In the genomic region with DNA sequence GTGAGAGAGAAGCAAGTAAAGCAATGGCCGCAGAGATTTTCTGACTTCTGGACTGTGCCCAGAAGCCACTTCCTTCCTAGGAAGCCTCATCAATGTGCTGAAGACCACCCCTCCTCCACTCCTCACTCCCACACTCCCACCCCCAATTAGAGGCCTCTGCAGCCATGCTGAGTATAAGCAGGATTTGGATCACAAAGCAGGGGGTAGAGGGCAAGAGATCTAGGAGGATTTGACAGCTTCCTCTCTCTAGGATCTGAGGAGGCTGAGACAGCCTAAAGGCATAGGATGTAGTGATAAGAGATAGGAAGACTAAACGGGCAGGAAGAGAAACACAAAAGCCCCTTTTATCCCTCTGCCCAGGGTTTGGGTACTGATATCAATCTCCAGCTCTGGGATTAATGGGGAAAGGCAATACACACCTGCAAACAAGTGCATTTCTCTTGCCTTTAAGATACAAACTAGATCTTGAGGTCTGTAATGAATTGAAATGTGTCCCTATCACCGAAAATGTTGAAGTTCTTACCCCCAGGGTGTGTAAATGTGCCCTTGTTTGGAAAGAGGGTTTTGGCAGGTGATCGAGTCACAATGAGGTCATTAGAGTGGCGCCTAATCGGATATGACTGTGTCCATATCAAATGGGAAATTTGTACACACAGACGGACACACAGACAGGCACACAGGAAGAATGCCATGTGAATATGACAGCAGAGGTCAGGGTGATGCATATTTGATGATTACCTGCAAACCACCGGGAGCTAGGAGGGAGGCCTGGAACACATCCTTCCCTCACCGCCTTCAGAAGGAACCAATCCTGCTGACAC, we compare ENCODE assay signal across 21 cellular contexts. TPM values are rescaled to one million over a fixed set of nuclear protein-coding genes. Genes with fewer than 3 reads are reported as not detected.
DNase-seq lines count a peak whose midpoint lies in the region; ATAC-seq and TF ChIP-seq lines count a peak whose summit lies in the region.
"Had no signal": no experiment of that assay in that cellular context is flagged by ENCODE, and none has a peak within 500 bp of the region (broad histone marks: within the 10 kb centered on the region; RNA-seq: fewer than 3 reads in every experiment).

No MANE protein-coding gene starts in this region.

- no peak; the same call in 1 of the 2 replicates for ATAC-seq in PC-3
- ATAC-seq in HG02884 (IDR thresholded peaks at IDR 0.05; ENCODE audit: unreplicated experiment), result no peak
- no peak for ATAC-seq in HG03442 (IDR thresholded peaks at IDR 0.05; ENCODE audit: unreplicated experiment)
- ATAC-seq: effector memory CD8-positive, alpha-beta T cell; heart right ventricle; naive thymus-derived CD8-positive, alpha-beta T cell had no signal

- POLR2A ChIA-PET in PC-3 (lab: Charles Lee; ENCODE audit: unreplicated experiment), result no interaction called here

- H3K79me2 ChIP-seq in PC-3 (ENCODE audit: low read length), result no peaks in the 10 kb centered on the region

- peak overlapping the region; percentile 92 for H3K27ac Mint-ChIP-seq in nephron progenitor cell
- H3K27ac Mint-ChIP-seq in activated CD4-positive, alpha-beta T cell treated with anti-CD3 and anti-CD28 coated beads, Interleukin-2, amount 10 ng/mL, durations not matched to agents 24 days and 14 days, result no peak overlapping the region

- no peak overlapping the region for H3K9ac ChIP-seq in PC-3 (ENCODE audit: low read length)

- TF ChIP-seq CTCF in PC-3 (conservative IDR thresholded peaks at IDR 0.05; ENCODE audit: low read depth, low read length) (no peak), nephron progenitor cell (IDR thresholded peaks at IDR 0.05) (no peak)

- no peaks in the 10 kb centered on the region for H3K9me2 ChIP-seq in PC-3 (replicated peaks; ENCODE audit: low read length)

- no peak overlapping the region for H2AFZ ChIP-seq in PC-3 (ENCODE audit: low read length)

- H3K4me3 ChIP-seq in H7 (ENCODE audit: insufficient read depth, low read depth, low read length), result no peak overlapping the region
- no peak overlapping the region for H3K4me3 ChIP-seq in PC-3 (ENCODE audit: low read length)
- H3K4me3 ChIP-seq: heart right ventricle, lung, prostate gland, smooth muscle cell had no signal

- H3K4me1 Mint-ChIP-seq in nephron progenitor cell, result peaks cover 17% of the 10 kb centered on the region
- H3K4me1 Mint-ChIP-seq in activated CD4-positive, alpha-beta T cell treated with anti-CD3 and anti-CD28 coated beads, Interleukin-2, amount 10 ng/mL, durations not matched to agents 24 days and 14 days, result peaks cover 5% of the 10 kb centered on the region

- peaks cover 24% of the 10 kb centered on the region for H3K9me3 Mint-ChIP-seq in nephron progenitor cell
- no peaks in the 10 kb centered on the region for H3K9me3 Mint-ChIP-seq in activated CD4-positive, alpha-beta T cell treated with anti-CD3 and anti-CD28 coated beads, Interleukin-2, amount 10 ng/mL, durations not matched to agents 24 days and 14 days
- H3K9me3 Mint-ChIP-seq: effector memory CD8-positive, alpha-beta T cell had no signal

- H3K4me1 ChIP-seq in PC-3 (ENCODE audit: insufficient read depth, low read length), result no peaks in the 10 kb centered on the region
- H3K4me1 ChIP-seq: prostate gland had no signal

- intact Hi-C loops in PC-3 (cut with micrococcal nuclease), result no loop called here
- intact Hi-C loops in activated CD4-positive, alpha-beta T cell treated with anti-CD3 and anti-CD28 coated beads, Interleukin-2, amount 10 ng/mL, durations not matched to agents 24 days and 14 days (cut with micrococcal nuclease), result no loop called here

- H3K27me3 ChIP-seq in H7 (ENCODE audit: control insufficient read depth, insufficient read depth, low read length), result no peaks in the 10 kb centered on the region
- no peaks in the 10 kb centered on the region for H3K27me3 ChIP-seq in PC-3 (ENCODE audit: low read length)
- H3K27me3 ChIP-seq: heart right ventricle had no signal

- CTCF ChIA-PET in PC-3 (lab: Charles Lee), result interaction anchor here (0.5 kb wide), 1 partner anchor 97 kb away, joined by 3 read pairs; no protein-coding TSS in a partner anchor

- no peaks in the 10 kb centered on the region for H3K9me3 ChIP-seq in PC-3 (ENCODE audit: low read length)
- H3K9me3 ChIP-seq: prostate gland had no signal

- no peaks in the 10 kb centered on the region; the same call in 1 of the 2 replicates for H3K36me3 ChIP-seq in H7 (replicated peaks; ENCODE audit: control insufficient read depth, insufficient read depth, low read length)
- H3K36me3 ChIP-seq in PC-3 (ENCODE audit: low read depth, low read length), result no peaks in the 10 kb centered on the region
- H3K36me3 ChIP-seq: prostate gland had no signal

- H3K27ac ChIP-seq in PC-3 (ENCODE audit: low read length), result 0 out of 2 replicates have a peak overlapping the region, but pooled peaks have one; percentile 18
- H3K27ac ChIP-seq: heart right ventricle, prostate gland had no signal

- H3K4me2 ChIP-seq in PC-3 (ENCODE audit: low read length), result no peak overlapping the region
- H3K4me2 ChIP-seq: smooth muscle cell had no signal

- BruUV-seq in PC-3 (replicated peaks; lab: Mats Ljungman, UMichigan), result no TSS peak

- no peaks in the 10 kb centered on the region for H4K20me1 ChIP-seq in PC-3 (ENCODE audit: low read length)

- no peak overlapping the region for H3K4me3 Mint-ChIP-seq in nephron progenitor cell
- no peak overlapping the region for H3K4me3 Mint-ChIP-seq in activated CD4-positive, alpha-beta T cell treated with anti-CD3 and anti-CD28 coated beads, Interleukin-2, amount 10 ng/mL, durations not matched to agents 24 days and 14 days
- H3K4me3 Mint-ChIP-seq: effector memory CD8-positive, alpha-beta T cell; naive thymus-derived CD8-positive, alpha-beta T cell had no signal

- no peaks in the 10 kb centered on the region for H3F3A ChIP-seq in PC-3 (ENCODE audit: low read length, unreplicated experiment)

- DNase-seq in H7 (peak; percentile 13), PC-3 (peak; percentile 20), dermis blood vessel endothelial cell (peak; percentile 28), nephron progenitor cell (peak; percentile 13)
- DNase-seq in activated CD4-positive, alpha-beta T cell treated with anti-CD3 and anti-CD28 coated beads, Interleukin-2, amount 10 ng/mL, durations not matched to agents 24 days and 14 days, result no peak
- DNase-seq: cerebellar nuclear complex; COR-L47; effector memory CD8-positive, alpha-beta T cell; GDM1; heart right ventricle; Karpas-422; naive thymus-derived CD8-positive, alpha-beta T cell; NCI-H1092 treated with DMSO at 0.1 percent for 48 hours; NCI-H2107; NCI-H69; stimulated activated CD4-positive, alpha-beta T cell treated with anti-CD3 and anti-CD28 coated beads, Interleukin-4, amount 100 ng/mL, for 4 hours had no signal

- peaks cover 37% of the 10 kb centered on the region for H3K36me3 Mint-ChIP-seq in nephron progenitor cell (ENCODE audit: low read depth)
- H3K36me3 Mint-ChIP-seq in activated CD4-positive, alpha-beta T cell treated with anti-CD3 and anti-CD28 coated beads, Interleukin-2, amount 10 ng/mL, durations not matched to agents 24 days and 14 days (ENCODE audit: low read depth), result peaks cover 17% of the 10 kb centered on the region

- peaks cover 3% of the 10 kb centered on the region for H3K27me3 Mint-ChIP-seq in nephron progenitor cell (ENCODE audit: low read depth, poor library complexity)
- H3K27me3 Mint-ChIP-seq in activated CD4-positive, alpha-beta T cell treated with anti-CD3 and anti-CD28 coated beads, Interleukin-2, amount 10 ng/mL, durations not matched to agents 24 days and 14 days, result no peaks in the 10 kb centered on the region
- H3K27me3 Mint-ChIP-seq: effector memory CD8-positive, alpha-beta T cell; naive thymus-derived CD8-positive, alpha-beta T cell had no signal

RNA-seq across cellular contexts. Expression of a gene that starts 28.5 kb away (rescaled TPM):
- total RNA-seq in H7 (2014; rRNA removed; shearing (Covaris generic)), result 0.11 and 1.4 TPM in 2 replicates
- total RNA-seq in PC-3 (2014; rRNA removed), result not detected in 2 replicates
- total RNA-seq in dermis blood vessel endothelial cell, result not detected in 2 replicates
- total RNA-seq in activated CD4-positive, alpha-beta T cell treated with anti-CD3 and anti-CD28 coated beads, Interleukin-2, amount 10 ng/mL, durations not matched to agents 24 days and 14 days, result not detected in 2 replicates
- total RNA-seq: heart right ventricle; lung; naive thymus-derived CD8-positive, alpha-beta T cell; smooth muscle cell had no signal
